9 cellular contexts compared by ENCODE assay signal in genomic region chr16:4081035-4081434, GRCh38. TPM values are rescaled to one million over a fixed set of nuclear protein-coding genes. Genes with fewer than 3 reads are reported as not detected.
DNase-seq lines count a peak whose midpoint lies in the region; ATAC-seq and TF ChIP-seq lines count a peak whose summit lies in the region.
"Had no signal": no experiment of that assay in that cellular context is flagged by ENCODE, and none has a peak within 500 bp of the region (broad histone marks: within the 10 kb centered on the region; RNA-seq: fewer than 3 reads in every experiment).

No MANE protein-coding gene starts in this region.

- no peak overlapping the region for H4K5ac ChIP-seq in mesendoderm (ENCODE audit: low read length)

- H3K4me3 ChIP-seq in mesendoderm (ENCODE audit: low read length) = no peak overlapping the region
- H3K4me3 ChIP-seq in thyroid gland (replicated peaks in 1 of 3) = no peak overlapping the region
- H3K4me3 ChIP-seq: HAP-1 had no signal

- H3K36me3 Mint-ChIP-seq in activated T-cell treated with anti-CD3 and anti-CD28 coated beads, Interleukin-2, amount 50 U/mL, for 72 hours (ENCODE audit: insufficient read depth in 2 of 2) = peaks cover 3 to 5% of the 10 kb centered on the region in 2 donors
- H3K36me3 Mint-ChIP-seq in activated T-cell treated with anti-CD3 and anti-CD28 coated beads, Interleukin-2, amount 50 U/mL, for 24 hours (ENCODE audit: low read depth) = no peaks in the 10 kb centered on the region
- no peaks in the 10 kb centered on the region for H3K36me3 Mint-ChIP-seq in activated T-helper 17 cell treated with anti-CD3 and anti-CD28 coated beads, Interleukin-2, amount 50 U/mL, for 72 hours (ENCODE audit: low read depth)

- no peaks in the 10 kb centered on the region for H3K36me3 ChIP-seq in mesendoderm (ENCODE audit: control insufficient read depth, insufficient read depth, low read length)
- no peaks in the 10 kb centered on the region for H3K36me3 ChIP-seq in thyroid gland
- H3K36me3 ChIP-seq: HAP-1 had no signal

- peaks cover 54% of the 10 kb centered on the region for H3K4me1 Mint-ChIP-seq in activated T-cell treated with anti-CD3 and anti-CD28 coated beads, Interleukin-2, amount 50 U/mL, for 72 hours (ENCODE audit: low read depth)
- peaks cover 44% of the 10 kb centered on the region for H3K4me1 Mint-ChIP-seq in activated T-cell treated with anti-CD3 and anti-CD28 coated beads, Interleukin-2, amount 50 U/mL, for 24 hours (ENCODE audit: low read depth)
- peaks cover 16% of the 10 kb centered on the region for H3K4me1 Mint-ChIP-seq in activated T-helper 17 cell treated with anti-CD3 and anti-CD28 coated beads, Interleukin-2, amount 50 U/mL, for 72 hours

- TF ChIP-seq POLR2A in thyroid gland (IDR thresholded peaks at IDR 0.05) = peak in 1 of 2 donors; percentile 40

- no peak overlapping the region for H2AK5ac ChIP-seq in mesendoderm (ENCODE audit: low read length)

- H2BK5ac ChIP-seq in mesendoderm (ENCODE audit: low read length) = no peak overlapping the region

- no peaks in the 10 kb centered on the region for H3K27me3 Mint-ChIP-seq in activated T-cell treated with anti-CD3 and anti-CD28 coated beads, Interleukin-2, amount 50 U/mL, for 72 hours (ENCODE audit: low read depth)
- H3K27me3 Mint-ChIP-seq in activated T-cell treated with anti-CD3 and anti-CD28 coated beads, Interleukin-2, amount 50 U/mL, for 24 hours = no peaks in the 10 kb centered on the region
- no peaks in the 10 kb centered on the region for H3K27me3 Mint-ChIP-seq in activated T-helper 17 cell treated with anti-CD3 and anti-CD28 coated beads, Interleukin-2, amount 50 U/mL, for 72 hours

- no peaks in the 10 kb centered on the region for H3K27me3 ChIP-seq in mesendoderm (ENCODE audit: insufficient read depth, low read length, poor library complexity)
- H3K27me3 ChIP-seq in thyroid gland = no peaks in the 10 kb centered on the region

- H4K8ac ChIP-seq in mesendoderm (ENCODE audit: low read depth, low read length) = no peak overlapping the region

- ATAC-seq in activated T-cell treated with anti-CD3 and anti-CD28 coated beads, Interleukin-2, amount 50 U/mL, for 72 hours (replicated peaks in 1 of 2) = peak; percentile 6 to 22
- no peak for ATAC-seq in activated T-helper 17 cell treated with anti-CD3 and anti-CD28 coated beads, Interleukin-2, amount 50 U/mL, for 72 hours (replicated peaks)

- H3K27ac ChIP-seq in mesendoderm (ENCODE audit: low read depth, low read length) (no peak overlapping the region), thyroid gland (peak overlapping the region; percentile 70 to 77 (median 77))

- H3K56ac ChIP-seq in mesendoderm (ENCODE audit: low read length) = no peak overlapping the region

- H3K9me3 ChIP-seq in thyroid gland = no peaks in the 10 kb centered on the region

- peak overlapping the region; percentile 61 to 76 for H3K4me3 Mint-ChIP-seq in activated T-cell treated with anti-CD3 and anti-CD28 coated beads, Interleukin-2, amount 50 U/mL, for 72 hours
- H3K4me3 Mint-ChIP-seq in activated T-cell treated with anti-CD3 and anti-CD28 coated beads, Interleukin-2, amount 50 U/mL, for 24 hours = no peak overlapping the region
- peak overlapping the region; percentile 51 for H3K4me3 Mint-ChIP-seq in activated T-helper 17 cell treated with anti-CD3 and anti-CD28 coated beads, Interleukin-2, amount 50 U/mL, for 72 hours

- no peak for DNase-seq in activated T-cell treated with anti-CD3 and anti-CD28 coated beads, Interleukin-2, amount 50 U/mL, for 72 hours
- no peak for DNase-seq in activated T-cell treated with anti-CD3 and anti-CD28 coated beads, Interleukin-2, amount 50 U/mL, for 24 hours
- peak; percentile 26 for DNase-seq in mesendoderm
- DNase-seq in thyroid gland = peak in 1 of 2 donors; percentile 42
- DNase-seq in activated CD8-positive, alpha-beta memory T cell treated with anti-CD3 and anti-CD28 coated beads, Interleukin-2, amount 50 U/mL, for 48 hours = no peak
- no peak for DNase-seq in stimulated activated CD4-positive, alpha-beta T cell treated with anti-CD3 and anti-CD28 coated beads, Interleukin-4, amount 100 ng/mL, for 4 hours
- no peak for DNase-seq in islet precursor cell

- no peak overlapping the region for H2BK120ac ChIP-seq in mesendoderm (ENCODE audit: low read depth, low read length)

- no peak overlapping the region for H3K23ac ChIP-seq in mesendoderm (ENCODE audit: low read length)

- no peak overlapping the region for H3K4me2 ChIP-seq in mesendoderm (ENCODE audit: low read length)

- H3K9ac ChIP-seq in mesendoderm (ENCODE audit: low read length) = no peak overlapping the region

- no peak for TF ChIP-seq CTCF in thyroid gland (IDR thresholded peaks at IDR 0.05)

- H3K4me1 ChIP-seq in mesendoderm (ENCODE audit: control insufficient read depth, low read depth, low read length) (no peaks in the 10 kb centered on the region), thyroid gland (peaks cover 38 to 39% of the 10 kb centered on the region in 2 donors)

- peaks cover 3% of the 10 kb centered on the region for H3K79me1 ChIP-seq in mesendoderm (ENCODE audit: low read length)

- no peak overlapping the region for H3K4ac ChIP-seq in mesendoderm (ENCODE audit: low read depth, low read length)

- no peaks in the 10 kb centered on the region for H3K79me2 ChIP-seq in mesendoderm (ENCODE audit: control insufficient read depth, insufficient read depth, low read length)

- no peak overlapping the region for H2BK15ac ChIP-seq in mesendoderm (replicated peaks; ENCODE audit: low read depth)

- intact Hi-C loops in thyroid gland (cut with DNase I) = no loop called here

- no peaks in the 10 kb centered on the region for H3K9me3 Mint-ChIP-seq in activated T-cell treated with anti-CD3 and anti-CD28 coated beads, Interleukin-2, amount 50 U/mL, for 72 hours
- H3K9me3 Mint-ChIP-seq in activated T-cell treated with anti-CD3 and anti-CD28 coated beads, Interleukin-2, amount 50 U/mL, for 24 hours = peaks cover 2% of the 10 kb centered on the region
- H3K9me3 Mint-ChIP-seq in activated T-helper 17 cell treated with anti-CD3 and anti-CD28 coated beads, Interleukin-2, amount 50 U/mL, for 72 hours = no peaks in the 10 kb centered on the region

- no peak overlapping the region for H3K27ac Mint-ChIP-seq in activated T-cell treated with anti-CD3 and anti-CD28 coated beads, Interleukin-2, amount 50 U/mL, for 72 hours
- H3K27ac Mint-ChIP-seq in activated T-cell treated with anti-CD3 and anti-CD28 coated beads, Interleukin-2, amount 50 U/mL, for 24 hours = no peak overlapping the region
- no peak overlapping the region for H3K27ac Mint-ChIP-seq in activated T-helper 17 cell treated with anti-CD3 and anti-CD28 coated beads, Interleukin-2, amount 50 U/mL, for 72 hours

- no peak overlapping the region for H3K18ac ChIP-seq in mesendoderm (ENCODE audit: low read length)

- WGBS in mesendoderm (ENCODE audit: extremely low coverage, insufficient coverage, low lambda C conversion rate) = no CpG with 5 or more reads among the region's 10 CpGs
- WGBS in thyroid gland, 2 donors = 38 to 46% methylated on average over 10 of the region's 10 CpGs

RNA-seq across cellular contexts. Expression of gene ADCY9, which starts 35.2 kb away (rescaled TPM):
- total RNA-seq in activated T-cell treated with anti-CD3 and anti-CD28 coated beads, Interleukin-2, amount 50 U/mL, for 72 hours = 10 to 100 TPM; 18.6 to 18.7 TPM
- total RNA-seq in activated T-helper 17 cell treated with anti-CD3 and anti-CD28 coated beads, Interleukin-2, amount 50 U/mL, for 72 hours = 1 to 10 TPM; 4.1 to 9.4 TPM
- 2.8 TPM for polyA plus RNA-seq in mesendoderm (2013, experiment 1 of 2)
- polyA plus RNA-seq in mesendoderm (2013, experiment 2 of 2) = 2.9 TPM
- total RNA-seq in thyroid gland = 100 to 1,000 TPM in 2 of 4 donors, 10 to 100 TPM in 2; 61.4 to 123 (median 94.1) TPM
